Comparison of ENCODE assay signal across 11 cellular contexts in genomic region chrX:44876076-44876475, GRCh38. TPM values are rescaled to one million over a fixed set of nuclear protein-coding genes. Genes with fewer than 3 reads are reported as not detected.
A peak's percentile ranks its signal among the peaks of the same experiment; 100 is the strongest.
DNase-seq lines count a peak whose midpoint lies in the region; ATAC-seq, FAIRE-seq and TF ChIP-seq lines count a peak whose summit lies in the region.
"Had no signal": no experiment of that assay in that cellular context is flagged by ENCODE, and none has a peak within 500 bp of the region (broad histone marks: within the 10 kb centered on the region; RNA-seq: fewer than 3 reads in every experiment).

No MANE protein-coding gene starts in this region.

- intact Hi-C loops in pancreas (cut with DNase I) = no loop called here

- no peak overlapping the region for H3K9ac ChIP-seq in endocrine pancreas (ENCODE audit: control insufficient read depth, insufficient read depth, low read length)

- H3K27ac ChIP-seq in pancreas = no peak overlapping the region

- ATAC-seq in pancreas (no peak), GM18517 (IDR thresholded peaks at IDR 0.05; ENCODE audit: unreplicated experiment) (no peak)
- ATAC-seq: left lung had no signal

- peak; percentile 79 for FAIRE-seq in pancreas (lab: Jason Lieb, UNC)

- TF ChIP-seq CTCF in GM06990 (IDR thresholded peaks at IDR 0.05; ENCODE audit: insufficient read depth, low read length, poor library complexity, severe bottlenecking) (no peak), pancreas (IDR thresholded peaks at IDR 0.05) (no peak)

- WGBS in pancreas, 2 donors = 14 to 28% methylated on average over 4 of the region's 4 CpGs

- no peaks in the 10 kb centered on the region for H3K27me3 ChIP-seq in GM06990 (replicated peaks; ENCODE audit: control insufficient read depth, insufficient read depth, low read length)
- H3K27me3 ChIP-seq in endocrine pancreas (ENCODE audit: control insufficient read depth, insufficient read depth, low read length) = no peaks in the 10 kb centered on the region
- no peaks in the 10 kb centered on the region for H3K27me3 ChIP-seq in pancreas
- H3K27me3 ChIP-seq: left lung had no signal

- H3K9me3 ChIP-seq in endocrine pancreas (ENCODE audit: control insufficient read depth, low read length) = no peaks in the 10 kb centered on the region
- no peaks in the 10 kb centered on the region for H3K9me3 ChIP-seq in pancreas
- H3K9me3 ChIP-seq: left lung had no signal

- peaks cover 3% of the 10 kb centered on the region for H3K4me1 ChIP-seq in endocrine pancreas (ENCODE audit: control insufficient read depth, insufficient read depth, low read length)
- peaks cover 0 to 26% (median 17%) of the 10 kb centered on the region in 3 donors for H3K4me1 ChIP-seq in pancreas

- H3K36me3 ChIP-seq in GM06990 (ENCODE audit: control insufficient read depth, insufficient read depth, low read length) = no peaks in the 10 kb centered on the region
- no peaks in the 10 kb centered on the region for H3K36me3 ChIP-seq in endocrine pancreas (ENCODE audit: control insufficient read depth, insufficient read depth, low read length)
- H3K36me3 ChIP-seq in pancreas = no peaks in the 10 kb centered on the region
- H3K36me3 ChIP-seq: left lung had no signal

- H3K4me3 ChIP-seq in GM06990 (replicated peaks; ENCODE audit: low read depth, low read length) (peak overlapping the region; percentile 20), endocrine pancreas (ENCODE audit: control insufficient read depth, insufficient read depth, low read length) (peak overlapping the region; percentile 87), pancreas (peak overlapping the region in 3 of 4 donors; percentile 92 to 96 (median 93))

- DNase-seq in GM06990 (ENCODE audit: extremely low read depth, insufficient read length) = no peak
- DNase-seq in OCI-M1 (lab: John Stamatoyannopoulos, UW) = peak; percentile 10
- DNase-seq in pancreas = no peak
- no peak for DNase-seq in SHP77 (lab: John Stamatoyannopoulos, UW)
- DNase-seq in H4 (ENCODE audit: low spot score) = no peak
- no peak for DNase-seq in NCI-H526 (lab: John Stamatoyannopoulos, UW)
- DNase-seq: left lung had no signal

RNA-seq across cellular contexts. Expression of gene KDM6A, which starts 3.1 kb away (rescaled TPM):
- total RNA-seq in pancreas = 10 to 100 TPM in 5 of 6 donors, 1 to 10 TPM in 1; 8.7 to 27.5 (median 16.3) TPM
- 10 to 100 TPM in 1 of 2 donors, 1 to 10 TPM in 1; 5.5 to 16.9 TPM for polyA plus RNA-seq in pancreas
- total RNA-seq in H4 (2014; rRNA removed; shearing (Covaris generic)) = 8.3 and 15.5 TPM in 2 replicates

RNA-seq across cellular contexts. Expression of gene DUSP21, which starts 32.3 kb away (rescaled TPM):
- not detected for total RNA-seq in pancreas
- polyA plus RNA-seq in pancreas = not detected
- total RNA-seq in H4 (2014; rRNA removed; shearing (Covaris generic)) = not detected in 2 replicates
- total RNA-seq: activated CD8-positive, alpha-beta memory T cell treated with anti-CD3 and anti-CD28 coated beads for 36 hours; left lung; M059J had no signal

Comparison
In these comparisons a context has a peak if more than half of its experiments do, and no peak if none do; other contexts are left out.
1. H3K4me3 ChIP-seq: peak in every context shown above with its lines; median percentile 93 in pancreas; 87 in endocrine pancreas; 20 in GM06990.